Comparison of ENCODE assay signal across 9 cellular contexts in genomic region chr19:32746631-32747196, GRCh38. TPM values are rescaled to one million over a fixed set of nuclear protein-coding genes. Genes with fewer than 3 reads are reported as not detected.
A peak's percentile ranks its signal among the peaks of the same experiment; 100 is the strongest.
DNase-seq lines count a peak whose midpoint lies in the region; TF ChIP-seq lines count a peak whose summit lies in the region.
"Not testable (repeated sequence)": the region's sequence is repeated elsewhere in the genome, so short reads cannot be mapped to it uniquely, and the experiment has no call there.
"Had no signal": no experiment of that assay in that cellular context is flagged by ENCODE, and none has a peak within 500 bp of the region (broad histone marks: within the 10 kb centered on the region; RNA-seq: fewer than 3 reads in every experiment).

No MANE protein-coding gene starts in this region.

- WGBS in hepatocyte (ENCODE audit: low lambda C conversion rate, missing lambda C conversion rate) = no CpG with 5 or more reads among the region's 2 CpGs

- H3K36me3 Mint-ChIP-seq in CD4-positive, alpha-beta memory T cell = not testable (repeated sequence)

- H3K9me3 Mint-ChIP-seq in CD4-positive, alpha-beta memory T cell = not testable (repeated sequence)

- H3K79me2 ChIP-seq in hepatocyte = not testable (repeated sequence)

- not testable (repeated sequence) for H4K20me1 ChIP-seq in hepatocyte (ENCODE audit: insufficient read depth, poor library complexity, severe bottlenecking)

- H3K4me1 Mint-ChIP-seq in CD4-positive, alpha-beta memory T cell = peaks cover 0 to 12% (median 9%) of the 10 kb centered on the region in 4 donors

- intact Hi-C loops in CD4-positive, alpha-beta memory T cell (cut with micrococcal nuclease) = loop anchor here (5.0 kb wide), 1 partner anchor 46 kb away; no protein-coding TSS in a partner anchor

- CTCF ChIA-PET in CD4-positive, alpha-beta memory T cell (lab: Charles Lee; ENCODE audit: partially characterized antibody) = not testable (repeated sequence)

- not testable (repeated sequence) for H3K27me3 Mint-ChIP-seq in CD4-positive, alpha-beta memory T cell

- POLR2A ChIA-PET in CD4-positive, alpha-beta memory T cell (lab: Charles Lee; ENCODE audit: partially characterized antibody) = not testable (repeated sequence)

- not testable (repeated sequence) for H3K27ac ChIP-seq in CD4-positive, alpha-beta memory T cell (ENCODE audit: low read depth, low read length); brain microvascular endothelial cell; hepatocyte

- not testable (repeated sequence) for H3K4me2 ChIP-seq in hepatocyte

- H3K4me1 ChIP-seq in CD4-positive, alpha-beta memory T cell (ENCODE audit: insufficient read depth, low read length) = peaks cover 21% of the 10 kb centered on the region
- not testable (repeated sequence) for H3K4me1 ChIP-seq in hepatocyte (ENCODE audit: insufficient read depth)

- H3K9me2 ChIP-seq in hepatocyte (replicated peaks; ENCODE audit: insufficient read depth) = not testable (repeated sequence)

- in situ Hi-C loops in brain microvascular endothelial cell (cut with HindIII; ENCODE audit: low pct_ligation_motif_present, low sequenced_read_pairs) = not testable (repeated sequence)

- H3K4me3 Mint-ChIP-seq in CD4-positive, alpha-beta memory T cell = not testable (repeated sequence)

- not testable (repeated sequence) for TF ChIP-seq CTCF in GM20000 (IDR thresholded peaks at IDR 0.05; ENCODE audit: extremely low read depth, missing control alignments); brain microvascular endothelial cell (IDR thresholded peaks at IDR 0.05; ENCODE audit: low read depth, low read length, missing control alignments); hepatocyte (IDR thresholded peaks at IDR 0.05; ENCODE audit: poor library complexity)

- H3K27me3 ChIP-seq in CD4-positive, alpha-beta memory T cell (ENCODE audit: insufficient read depth, low read length); brain microvascular endothelial cell (replicated peaks); hepatocyte: not testable (repeated sequence)

- H3K9me3 ChIP-seq in CD4-positive, alpha-beta memory T cell (ENCODE audit: control insufficient read depth in 1 of 2, low read length in 2 of 2); hepatocyte (ENCODE audit: low read depth): not testable (repeated sequence)

- DNase-seq in CD4-positive, alpha-beta memory T cell = peak; percentile 76 to 87 (median 83)
- peak; percentile 42 for DNase-seq in GM20000 (ENCODE audit: low spot score)
- DNase-seq in NAMALWA (ENCODE audit: low spot score) = peak; percentile 10
- peak; percentile 5 for DNase-seq in SK-N-DZ (ENCODE audit: low spot score)
- peak; percentile 8 for DNase-seq in activated T-cell treated with anti-CD3 and anti-CD28 coated beads for 24 hours (ENCODE audit: low read depth)
- DNase-seq in brain microvascular endothelial cell = peak; percentile 3
- peak; percentile 35 for DNase-seq in hepatocyte (ENCODE audit: low spot score)
- DNase-seq in stimulated activated CD4-positive, alpha-beta T cell treated with anti-CD3 and anti-CD28 coated beads, Interleukin-15, amount 100 ng/mL, for 24 hours = peak; percentile 12

- not testable (repeated sequence) for H3K36me3 ChIP-seq in CD4-positive, alpha-beta memory T cell (ENCODE audit: insufficient read depth, low read length); brain microvascular endothelial cell (replicated peaks); hepatocyte (replicated peaks; ENCODE audit: insufficient read depth, low read depth)

- not testable (repeated sequence) for H2AFZ ChIP-seq in hepatocyte

- H3K27ac Mint-ChIP-seq in CD4-positive, alpha-beta memory T cell = not testable (repeated sequence)

- H3K4me3 ChIP-seq in CD4-positive, alpha-beta memory T cell (ENCODE audit: low read length in 2 of 2); brain microvascular endothelial cell (ENCODE audit: low read depth, low read length); hepatocyte: not testable (repeated sequence)

RNA-seq across cellular contexts. Expression of gene TDRD12, which starts 27.1 kb away (rescaled TPM):
- 1 to 10 TPM in 1 of 2 experiments, under 1 TPM in 1; 0.93 to 1.9 TPM for total RNA-seq in CD4-positive, alpha-beta memory T cell
- under 1 TPM; 0.20 to 0.37 TPM for polyA plus RNA-seq in CD4-positive, alpha-beta memory T cell
- polyA plus RNA-seq in SK-N-DZ (2014; cell fraction: cytosol; rRNA removed) = 10.2 and 10.5 TPM in 2 replicates
- polyA plus RNA-seq in SK-N-DZ (2014; cell fraction: nucleus; rRNA removed) = 11.3 and 19.7 TPM in 2 replicates
- 0.10 and 0.76 TPM in 2 replicates for total RNA-seq in hepatocyte
- polyA plus RNA-seq in hepatocyte = 0.62 TPM in 1 of 2 replicates, not detected in the other
- total RNA-seq: lower lobe of right lung had no signal

RNA-seq across cellular contexts. Expression of gene NUDT19, which starts 55.1 kb away (rescaled TPM):
- 10 to 100 TPM; 10.5 to 10.6 TPM for total RNA-seq in CD4-positive, alpha-beta memory T cell
- 1 to 10 TPM; 2.0 to 5.4 TPM for polyA plus RNA-seq in CD4-positive, alpha-beta memory T cell
- polyA plus RNA-seq in SK-N-DZ (2014; cell fraction: cytosol; rRNA removed) = 3.1 and 3.2 TPM in 2 replicates
- polyA plus RNA-seq in SK-N-DZ (2014; cell fraction: nucleus; rRNA removed) = 1.1 and 1.6 TPM in 2 replicates
- 7.6 and 10.2 TPM in 2 replicates for total RNA-seq in hepatocyte
- polyA plus RNA-seq in hepatocyte = 3.8 and 5.6 TPM in 2 replicates

Comparison
In these comparisons a context has a peak if more than half of its experiments do, and no peak if none do; other contexts are left out.
1. DNase-seq: peak in every context shown above with its lines; median percentile 83 in CD4-positive, alpha-beta memory T cell; 42 in GM20000; 35 in hepatocyte; 12 in stimulated activated CD4-positive, alpha-beta T cell treated with anti-CD3 and anti-CD28 coated beads, Interleukin-15, amount 100 ng/mL, for 24 hours; 10 in NAMALWA; 8 in activated T-cell treated with anti-CD3 and anti-CD28 coated beads for 24 hours; 5 in SK-N-DZ; 3 in brain microvascular endothelial cell.